ENCODE assay signal across 26 cellular contexts in genomic region chr3:184655597-184655996, GRCh38.
"Had no signal": no experiment of that assay in that cellular context is flagged by ENCODE, and none has a peak within 500 bp of the region (broad histone marks: within the 10 kb centered on the region; RNA-seq: fewer than 3 reads in every experiment).

No MANE protein-coding gene starts in this region.

- H3K4me3 ChIP-seq: adrenal gland, K562 had no signal

- H3K27ac Mint-ChIP-seq: activated CD8-positive, alpha-beta T cell treated with anti-CD3 and anti-CD28 coated beads for 36 hours; activated naive CD8-positive, alpha-beta T cell treated with anti-CD3 and anti-CD28 coated beads, Interleukin-2, amount 10 ng/mL, durations not matched to agents 7 days and 5 days; activated T-cell treated with anti-CD3 and anti-CD28 coated beads, Interleukin-2, amount 50 U/mL, for 72 hours had no signal

- H3K27me3 Mint-ChIP-seq: activated CD8-positive, alpha-beta T cell treated with anti-CD3 and anti-CD28 coated beads for 36 hours had no signal

- H3K4me3 Mint-ChIP-seq: activated CD8-positive, alpha-beta T cell treated with anti-CD3 and anti-CD28 coated beads for 36 hours; activated naive CD8-positive, alpha-beta T cell treated with anti-CD3 and anti-CD28 coated beads, Interleukin-2, amount 10 ng/mL, durations not matched to agents 7 days and 5 days; activated T-cell treated with anti-CD3 and anti-CD28 coated beads, Interleukin-2, amount 50 U/mL, for 72 hours had no signal

- H3K9ac ChIP-seq: SK-N-SH had no signal

- H3K27me3 ChIP-seq: adrenal gland had no signal

- H3K9me3 Mint-ChIP-seq: activated CD8-positive, alpha-beta T cell treated with anti-CD3 and anti-CD28 coated beads for 36 hours; activated naive CD8-positive, alpha-beta T cell treated with anti-CD3 and anti-CD28 coated beads, Interleukin-2, amount 10 ng/mL, durations not matched to agents 7 days and 5 days; activated T-cell treated with anti-CD3 and anti-CD28 coated beads, Interleukin-2, amount 50 U/mL, for 72 hours had no signal

- H3K36me3 ChIP-seq: adrenal gland had no signal

- FAIRE-seq: bronchial epithelial cell, K562 had no signal

- ATAC-seq: activated CD4-positive, CD25-positive, alpha-beta regulatory T cell treated with anti-CD3 and anti-CD28 coated beads, Interleukin-2, amount 50 U/mL, for 24 hours; activated CD8-positive, alpha-beta T cell treated with anti-CD3 and anti-CD28 coated beads for 36 hours; activated T-cell treated with anti-CD3 and anti-CD28 coated beads, Interleukin-2, amount 50 U/mL, for 72 hours; K562; Panc1; Right ventricle myocardium inferior had no signal

- H3K27ac ChIP-seq: adrenal gland had no signal

- H3K4me2 ChIP-seq: SK-N-SH had no signal

- H3K36me3 Mint-ChIP-seq: activated naive CD8-positive, alpha-beta T cell treated with anti-CD3 and anti-CD28 coated beads, Interleukin-2, amount 10 ng/mL, durations not matched to agents 7 days and 5 days had no signal

- H3K9me3 ChIP-seq: adrenal gland, SK-N-SH had no signal

- H3K4me1 ChIP-seq: adrenal gland had no signal

- DNase-seq: activated CD4-positive, alpha-beta T cell treated with anti-CD3 and anti-CD28 coated beads for 4 hours; activated CD8-positive, alpha-beta memory T cell treated with anti-CD3 and anti-CD28 coated beads, Interleukin-2, amount 50 U/mL, for 4 hours; activated CD8-positive, alpha-beta T cell treated with anti-CD3 and anti-CD28 coated beads for 36 hours; activated naive CD4-positive, alpha-beta T cell treated with anti-CD3 and anti-CD28 coated beads, Interleukin-2, amount 50 U/mL, for 16 hours; activated naive CD8-positive, alpha-beta T cell treated with anti-CD3 and anti-CD28 coated beads, Interleukin-2, amount 10 ng/mL, durations not matched to agents 7 days and 5 days; activated T-cell treated with anti-CD3 and anti-CD28 coated beads, Interleukin-2, amount 50 U/mL, for 72 hours; adrenal gland; anterior cingulate cortex; Karpas-422; MM.1S; NCI-H1105 treated with DMSO at 0.1 percent for 48 hours; NCI-H1436 treated with DMSO at 0.1 percent for 48 hours; NCI-H187; NCI-H2081; NCI-H510A treated with DMSO at 0.1 percent for 48 hours; NCI-H69; NK-92 treated with Interleukin-12 subunit alpha and Interleukin-12 subunit beta, amount 100 ng/mL, for 24 hours; OCI-M1; RPMI8226; SK-N-SH; T-helper 1 cell had no signal
